ENCODE assay signal across 1 cellular context in genomic region chr2:5976626-5977025, GRCh38.
TF ChIP-seq lines count a peak whose summit lies in the region.

No MANE protein-coding gene starts in this region.

TF ChIP-seq in SK-N-SH, 30 proteins besides CTCF, POLR2A, EP300 and RAD21 (continued from another document):
- TF ChIP-seq ZBTB33 (IDR thresholded peaks at IDR 0.05; ENCODE audit: borderline replicate concordance, low read depth), result no peak
- TF ChIP-seq FOXM1 (IDR thresholded peaks at IDR 0.05; ENCODE audit: low read depth), result no peak
- no peak for TF ChIP-seq TCF12 (IDR thresholded peaks at IDR 0.05)
- no peak for TF ChIP-seq EZH2phosphoT487 (IDR thresholded peaks at IDR 0.05; ENCODE audit: borderline replicate concordance, low read depth)
- no peak for TF ChIP-seq GABPA (IDR thresholded peaks at IDR 0.05; ENCODE audit: low read depth)
- TF ChIP-seq USF1 (IDR thresholded peaks at IDR 0.05; ENCODE audit: borderline replicate concordance, low read depth), result no peak
- TF ChIP-seq RFX5 (IDR thresholded peaks at IDR 0.05; ENCODE audit: low read length), result no peak
- TF ChIP-seq SMC3 (IDR thresholded peaks at IDR 0.05; ENCODE audit: low read depth, low read length), result no peak
- no peak for TF ChIP-seq JUND (IDR thresholded peaks at IDR 0.05)
- no peak for TF ChIP-seq IRF3 (IDR thresholded peaks at IDR 0.05; ENCODE audit: low read depth, low read length)
- TF ChIP-seq RCOR1 (IDR thresholded peaks at IDR 0.05; ENCODE audit: low read length), result no peak
TF ChIP-seq in SK-N-SH: peak in this region for 0.
